Comparison of ENCODE assay signal across 11 cellular contexts in the genomic region with DNA sequence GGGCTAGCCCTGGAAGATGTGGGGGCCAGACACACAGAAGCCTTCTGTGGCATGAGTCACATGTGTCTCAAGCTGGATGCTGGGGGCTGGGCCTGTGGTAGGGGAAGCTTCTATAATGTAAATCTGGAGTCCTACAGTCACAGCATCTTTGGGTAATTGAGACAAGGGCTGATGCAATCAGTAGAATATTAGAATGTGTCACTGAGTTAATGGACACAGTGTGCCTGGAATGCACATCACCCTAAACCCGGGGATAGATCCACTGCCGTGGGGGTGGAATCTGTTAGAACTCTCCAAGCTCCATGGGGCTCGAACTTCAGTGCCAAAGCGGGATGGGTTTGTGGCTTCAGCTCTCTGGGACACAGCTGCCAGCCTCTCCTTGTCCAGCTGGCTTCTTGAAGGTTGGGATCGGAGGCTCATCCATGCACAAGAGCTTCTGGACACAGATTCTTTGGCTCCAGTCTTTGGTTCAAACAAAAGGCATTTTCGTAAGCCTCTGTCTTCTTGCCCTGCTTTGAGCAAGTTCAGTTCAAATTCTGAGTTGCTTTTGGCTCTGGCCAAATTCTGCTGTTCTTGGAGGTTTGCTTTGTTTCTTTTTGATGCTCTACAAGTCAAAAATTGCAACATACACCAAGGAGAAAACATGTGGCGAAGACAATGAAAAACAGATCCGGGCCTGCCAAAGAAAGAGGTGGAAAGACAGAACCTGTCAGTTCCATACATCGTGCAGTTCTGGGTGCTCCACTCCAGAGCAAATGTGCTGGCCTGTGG.
DNase-seq lines count a peak whose midpoint lies in the region; FAIRE-seq and TF ChIP-seq lines count a peak whose summit lies in the region.
"Had no signal": no experiment of that assay in that cellular context is flagged by ENCODE, and none has a peak within 500 bp of the region (broad histone marks: within the 10 kb centered on the region; RNA-seq: fewer than 3 reads in every experiment).

No MANE protein-coding gene starts in this region.

- H3K4me2 ChIP-seq in osteoblast (ENCODE audit: insufficient read depth, low read length): peak overlapping the region; percentile 46

- H3K27ac ChIP-seq in osteoblast (ENCODE audit: low read depth, low read length): peak overlapping the region; percentile 81

- H4K20me1 ChIP-seq in osteoblast (ENCODE audit: insufficient read depth, low read length): no peaks in the 10 kb centered on the region

- peak overlapping the region; percentile 25 for H2AFZ ChIP-seq in osteoblast (ENCODE audit: low read length)

- peak; percentile 49 for DNase-seq in BJ (ENCODE audit: low read depth)
- peak; percentile 83 for DNase-seq in RCC 7860 (ENCODE audit: low spot score)
- peak; percentile 97 for DNase-seq in fibroblast of the conjunctiva (ENCODE audit: low read depth)
- DNase-seq in osteoblast (ENCODE audit: insufficient read length, low spot score, missing footprints): peak; percentile 79
- DNase-seq in stimulated activated CD4-positive, alpha-beta T cell treated with anti-CD3 and anti-CD28 coated beads, Interleukin-1b, Interleukin-23, amount 100 ng/mL, for 48 hours: no peak
- no peak for DNase-seq in HPDE6-E6E7 (ENCODE audit: extremely low spot score)
- no peak for DNase-seq in NCI-H446 treated with DMSO at 0.1 percent for 48 hours (lab: John Stamatoyannopoulos, UW)
- no peak for DNase-seq in RPMI8226
- DNase-seq: glutamatergic neuron, NCI-H510A had no signal

- POLR2A ChIA-PET in BJ (lab: Charles Lee): interaction anchor here (0.6 to 1.3 kb wide), 2 partner anchors 153 to 390 kb away, joined by 3 read pairs; no protein-coding TSS in a partner anchor

- TF ChIP-seq CTCF in BJ (IDR thresholded peaks at IDR 0.05; ENCODE audit: insufficient read depth, low read depth, low read length) (no peak), osteoblast (IDR thresholded peaks at IDR 0.05; ENCODE audit: extremely low read depth, low read depth, low read length) (no peak)

- H3K27me3 ChIP-seq in BJ (ENCODE audit: control insufficient read depth, insufficient read depth, low read length) (no peaks in the 10 kb centered on the region), osteoblast (ENCODE audit: insufficient read depth, low read length) (no peaks in the 10 kb centered on the region)

- H3K36me3 ChIP-seq in BJ (ENCODE audit: control insufficient read depth, insufficient read depth, low read length): no peaks in the 10 kb centered on the region
- H3K36me3 ChIP-seq in osteoblast (ENCODE audit: insufficient read depth, low read length): no peaks in the 10 kb centered on the region

- peaks cover 43% of the 10 kb centered on the region for H3K4me1 ChIP-seq in osteoblast (ENCODE audit: insufficient read depth, low read length)

- no peaks in the 10 kb centered on the region for H3K9me3 ChIP-seq in osteoblast (ENCODE audit: low read depth, low read length)

- FAIRE-seq in RCC 7860 (lab: Jason Lieb, UNC): peak; percentile 68
- FAIRE-seq: bronchial epithelial cell had no signal

- H3K4me3 ChIP-seq in BJ (ENCODE audit: low read depth, low read length) (no peak overlapping the region), osteoblast (ENCODE audit: insufficient read depth, low read length) (peak overlapping the region; percentile 5)

- CTCF ChIA-PET in BJ (lab: Yijun Ruan, JAX): interaction anchor here (0.6 to 2.1 kb wide), 6 partner anchors 13 to 154 kb away, joined by 3 to 9 read pairs (median 3); no protein-coding TSS in a partner anchor

- no peaks in the 10 kb centered on the region for H3K79me2 ChIP-seq in osteoblast (ENCODE audit: insufficient read depth, low read length)

Comparison
In these comparisons a context has a peak if more than half of its experiments do, and no peak if none do; other contexts are left out.
1. DNase-seq: peak in BJ (single experiment), RCC 7860 (single experiment), fibroblast of the conjunctiva (single experiment) and osteoblast (single experiment); none in stimulated activated CD4-positive, alpha-beta T cell treated with anti-CD3 and anti-CD28 coated beads, Interleukin-1b, Interleukin-23, amount 100 ng/mL, for 48 hours (single experiment), HPDE6-E6E7 (single experiment), NCI-H446 treated with DMSO at 0.1 percent for 48 hours (single experiment) and RPMI8226 (single experiment).